In the genomic region with DNA sequence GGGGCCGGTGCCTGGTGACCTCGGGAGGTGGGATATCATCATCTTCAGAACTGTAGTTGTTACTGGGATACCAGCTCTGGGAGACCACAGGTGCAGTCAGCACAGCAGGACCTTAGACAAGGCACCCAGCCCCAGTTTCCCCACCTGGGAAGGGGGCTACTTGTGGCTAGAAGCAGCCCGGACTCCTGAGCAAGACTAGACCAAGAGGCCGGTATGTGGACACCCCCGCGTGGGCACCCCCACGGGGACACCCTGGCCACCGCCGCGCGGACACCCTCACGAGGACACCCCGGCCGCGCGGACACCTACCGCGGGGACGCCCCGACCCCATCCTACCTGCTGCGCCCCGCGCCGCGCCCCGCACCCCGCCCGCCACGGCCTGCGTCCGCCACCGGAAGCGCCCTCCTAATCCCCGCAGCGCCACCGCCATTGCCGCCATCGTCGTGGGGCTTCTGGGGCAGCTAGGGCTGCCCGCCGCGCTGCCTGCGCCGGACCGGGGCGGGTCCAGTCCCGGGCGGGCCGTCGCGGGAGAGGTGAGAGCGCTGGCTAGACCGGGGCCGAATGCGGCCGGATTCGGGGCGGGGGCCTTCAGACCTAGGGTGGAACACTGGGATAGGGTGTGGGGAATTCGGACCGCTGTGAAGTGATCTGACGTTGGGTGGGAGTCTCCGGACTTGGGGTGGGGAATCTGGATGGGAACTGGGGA, we compare ENCODE assay signal across 1 cellular context.
TF ChIP-seq lines count a peak whose summit lies in the region.

TSS of gene COMT (plus strand) at position 408 of the 706 bp plus-strand sequence. CDS start 20,755 bp downstream, outside the sequence.
TSS of gene TXNRD2 (minus strand) at position 454 of the 706 bp plus-strand sequence. CDS start at position 439, 15 bp downstream.

TF ChIP-seq in K562, 482 proteins besides CTCF, POLR2A, EP300 and RAD21 (continued from another document and continues in another):
- TF ChIP-seq RFX5 (IDR thresholded peaks at IDR 0.05; ENCODE audit: low read depth, low read length) (no peak), TCF7 (IDR thresholded peaks at IDR 0.05; ENCODE audit: borderline replicate concordance) (no peak), ZNF592 (IDR thresholded peaks at IDR 0.05) (no peak), FIP1L1 (IDR thresholded peaks at IDR 0.05; ENCODE audit: low read depth, low read length, poor library complexity, severe bottlenecking) (peak; percentile 100), HIVEP1 (CRISPR knock-in tag; IDR thresholded peaks at IDR 0.05) (peak; percentile 78), NR2F6 (CRISPR knock-in tag; IDR thresholded peaks at IDR 0.05) (0 out of 2 replicates have a peak, but pooled peaks have one; percentile 2), GABPA (tag; conservative IDR thresholded peaks at IDR 0.05; ENCODE audit: low read depth) (no peak), NFATC3 (IDR thresholded peaks at IDR 0.05) (no peak), PURB (CRISPR knock-in tag; IDR thresholded peaks at IDR 0.05; ENCODE audit: low read depth) (no peak), ELK1 (CRISPR knock-in tag; IDR thresholded peaks at IDR 0.05) (no peak), MED1 (CRISPR knock-in tag; IDR thresholded peaks at IDR 0.05; ENCODE audit: borderline replicate concordance) (no peak), KLF13 (tag; IDR thresholded peaks at IDR 0.05; ENCODE audit: borderline replicate concordance, low read depth) (peak; percentile 28; the same call in 1 of the 2 replicates), E2F3 (CRISPR knock-in tag; IDR thresholded peaks at IDR 0.05) (peak; percentile 75), FOXJ2 (tag; IDR thresholded peaks at IDR 0.05) (no peak), RFX7 (CRISPR knock-in tag; IDR thresholded peaks at IDR 0.05) (no peak), ZNF766 (CRISPR knock-in tag; conservative IDR thresholded peaks at IDR 0.05) (no peak), ZNF133 (CRISPR knock-in tag; IDR thresholded peaks at IDR 0.05) (no peak), ILF3 (IDR thresholded peaks at IDR 0.05; ENCODE audit: borderline replicate concordance) (no peak)
- TF ChIP-seq, protein P1, sequence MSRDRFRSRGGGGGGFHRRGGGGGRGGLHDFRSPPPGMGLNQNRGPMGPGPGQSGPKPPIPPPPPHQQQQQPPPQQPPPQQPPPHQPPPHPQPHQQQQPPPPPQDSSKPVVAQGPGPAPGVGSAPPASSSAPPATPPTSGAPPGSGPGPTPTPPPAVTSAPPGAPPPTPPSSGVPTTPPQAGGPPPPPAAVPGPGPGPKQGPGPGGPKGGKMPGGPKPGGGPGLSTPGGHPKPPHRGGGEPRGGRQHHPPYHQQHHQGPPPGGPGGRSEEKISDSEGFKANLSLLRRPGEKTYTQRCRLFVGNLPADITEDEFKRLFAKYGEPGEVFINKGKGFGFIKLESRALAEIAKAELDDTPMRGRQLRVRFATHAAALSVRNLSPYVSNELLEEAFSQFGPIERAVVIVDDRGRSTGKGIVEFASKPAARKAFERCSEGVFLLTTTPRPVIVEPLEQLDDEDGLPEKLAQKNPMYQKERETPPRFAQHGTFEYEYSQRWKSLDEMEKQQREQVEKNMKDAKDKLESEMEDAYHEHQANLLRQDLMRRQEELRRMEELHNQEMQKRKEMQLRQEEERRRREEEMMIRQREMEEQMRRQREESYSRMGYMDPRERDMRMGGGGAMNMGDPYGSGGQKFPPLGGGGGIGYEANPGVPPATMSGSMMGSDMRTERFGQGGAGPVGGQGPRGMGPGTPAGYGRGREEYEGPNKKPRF (IDR thresholded peaks at IDR 0.05; ENCODE audit: low read depth, low read length): no peak
- TF ChIP-seq, protein P2, sequence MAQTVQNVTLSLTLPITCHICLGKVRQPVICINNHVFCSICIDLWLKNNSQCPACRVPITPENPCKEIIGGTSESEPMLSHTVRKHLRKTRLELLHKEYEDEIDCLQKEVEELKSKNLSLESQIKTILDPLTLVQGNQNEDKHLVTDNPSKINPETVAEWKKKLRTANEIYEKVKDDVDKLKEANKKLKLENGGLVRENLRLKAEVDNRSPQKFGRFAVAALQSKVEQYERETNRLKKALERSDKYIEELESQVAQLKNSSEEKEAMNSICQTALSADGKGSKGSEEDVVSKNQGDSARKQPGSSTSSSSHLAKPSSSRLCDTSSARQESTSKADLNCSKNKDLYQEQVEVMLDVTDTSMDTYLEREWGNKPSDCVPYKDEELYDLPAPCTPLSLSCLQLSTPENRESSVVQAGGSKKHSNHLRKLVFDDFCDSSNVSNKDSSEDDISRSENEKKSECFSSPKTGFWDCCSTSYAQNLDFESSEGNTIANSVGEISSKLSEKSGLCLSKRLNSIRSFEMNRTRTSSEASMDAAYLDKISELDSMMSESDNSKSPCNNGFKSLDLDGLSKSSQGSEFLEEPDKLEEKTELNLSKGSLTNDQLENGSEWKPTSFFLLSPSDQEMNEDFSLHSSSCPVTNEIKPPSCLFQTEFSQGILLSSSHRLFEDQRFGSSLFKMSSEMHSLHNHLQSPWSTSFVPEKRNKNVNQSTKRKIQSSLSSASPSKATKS (CRISPR knock-in tag; IDR thresholded peaks at IDR 0.05): no peak
- TF ChIP-seq, protein P3, sequence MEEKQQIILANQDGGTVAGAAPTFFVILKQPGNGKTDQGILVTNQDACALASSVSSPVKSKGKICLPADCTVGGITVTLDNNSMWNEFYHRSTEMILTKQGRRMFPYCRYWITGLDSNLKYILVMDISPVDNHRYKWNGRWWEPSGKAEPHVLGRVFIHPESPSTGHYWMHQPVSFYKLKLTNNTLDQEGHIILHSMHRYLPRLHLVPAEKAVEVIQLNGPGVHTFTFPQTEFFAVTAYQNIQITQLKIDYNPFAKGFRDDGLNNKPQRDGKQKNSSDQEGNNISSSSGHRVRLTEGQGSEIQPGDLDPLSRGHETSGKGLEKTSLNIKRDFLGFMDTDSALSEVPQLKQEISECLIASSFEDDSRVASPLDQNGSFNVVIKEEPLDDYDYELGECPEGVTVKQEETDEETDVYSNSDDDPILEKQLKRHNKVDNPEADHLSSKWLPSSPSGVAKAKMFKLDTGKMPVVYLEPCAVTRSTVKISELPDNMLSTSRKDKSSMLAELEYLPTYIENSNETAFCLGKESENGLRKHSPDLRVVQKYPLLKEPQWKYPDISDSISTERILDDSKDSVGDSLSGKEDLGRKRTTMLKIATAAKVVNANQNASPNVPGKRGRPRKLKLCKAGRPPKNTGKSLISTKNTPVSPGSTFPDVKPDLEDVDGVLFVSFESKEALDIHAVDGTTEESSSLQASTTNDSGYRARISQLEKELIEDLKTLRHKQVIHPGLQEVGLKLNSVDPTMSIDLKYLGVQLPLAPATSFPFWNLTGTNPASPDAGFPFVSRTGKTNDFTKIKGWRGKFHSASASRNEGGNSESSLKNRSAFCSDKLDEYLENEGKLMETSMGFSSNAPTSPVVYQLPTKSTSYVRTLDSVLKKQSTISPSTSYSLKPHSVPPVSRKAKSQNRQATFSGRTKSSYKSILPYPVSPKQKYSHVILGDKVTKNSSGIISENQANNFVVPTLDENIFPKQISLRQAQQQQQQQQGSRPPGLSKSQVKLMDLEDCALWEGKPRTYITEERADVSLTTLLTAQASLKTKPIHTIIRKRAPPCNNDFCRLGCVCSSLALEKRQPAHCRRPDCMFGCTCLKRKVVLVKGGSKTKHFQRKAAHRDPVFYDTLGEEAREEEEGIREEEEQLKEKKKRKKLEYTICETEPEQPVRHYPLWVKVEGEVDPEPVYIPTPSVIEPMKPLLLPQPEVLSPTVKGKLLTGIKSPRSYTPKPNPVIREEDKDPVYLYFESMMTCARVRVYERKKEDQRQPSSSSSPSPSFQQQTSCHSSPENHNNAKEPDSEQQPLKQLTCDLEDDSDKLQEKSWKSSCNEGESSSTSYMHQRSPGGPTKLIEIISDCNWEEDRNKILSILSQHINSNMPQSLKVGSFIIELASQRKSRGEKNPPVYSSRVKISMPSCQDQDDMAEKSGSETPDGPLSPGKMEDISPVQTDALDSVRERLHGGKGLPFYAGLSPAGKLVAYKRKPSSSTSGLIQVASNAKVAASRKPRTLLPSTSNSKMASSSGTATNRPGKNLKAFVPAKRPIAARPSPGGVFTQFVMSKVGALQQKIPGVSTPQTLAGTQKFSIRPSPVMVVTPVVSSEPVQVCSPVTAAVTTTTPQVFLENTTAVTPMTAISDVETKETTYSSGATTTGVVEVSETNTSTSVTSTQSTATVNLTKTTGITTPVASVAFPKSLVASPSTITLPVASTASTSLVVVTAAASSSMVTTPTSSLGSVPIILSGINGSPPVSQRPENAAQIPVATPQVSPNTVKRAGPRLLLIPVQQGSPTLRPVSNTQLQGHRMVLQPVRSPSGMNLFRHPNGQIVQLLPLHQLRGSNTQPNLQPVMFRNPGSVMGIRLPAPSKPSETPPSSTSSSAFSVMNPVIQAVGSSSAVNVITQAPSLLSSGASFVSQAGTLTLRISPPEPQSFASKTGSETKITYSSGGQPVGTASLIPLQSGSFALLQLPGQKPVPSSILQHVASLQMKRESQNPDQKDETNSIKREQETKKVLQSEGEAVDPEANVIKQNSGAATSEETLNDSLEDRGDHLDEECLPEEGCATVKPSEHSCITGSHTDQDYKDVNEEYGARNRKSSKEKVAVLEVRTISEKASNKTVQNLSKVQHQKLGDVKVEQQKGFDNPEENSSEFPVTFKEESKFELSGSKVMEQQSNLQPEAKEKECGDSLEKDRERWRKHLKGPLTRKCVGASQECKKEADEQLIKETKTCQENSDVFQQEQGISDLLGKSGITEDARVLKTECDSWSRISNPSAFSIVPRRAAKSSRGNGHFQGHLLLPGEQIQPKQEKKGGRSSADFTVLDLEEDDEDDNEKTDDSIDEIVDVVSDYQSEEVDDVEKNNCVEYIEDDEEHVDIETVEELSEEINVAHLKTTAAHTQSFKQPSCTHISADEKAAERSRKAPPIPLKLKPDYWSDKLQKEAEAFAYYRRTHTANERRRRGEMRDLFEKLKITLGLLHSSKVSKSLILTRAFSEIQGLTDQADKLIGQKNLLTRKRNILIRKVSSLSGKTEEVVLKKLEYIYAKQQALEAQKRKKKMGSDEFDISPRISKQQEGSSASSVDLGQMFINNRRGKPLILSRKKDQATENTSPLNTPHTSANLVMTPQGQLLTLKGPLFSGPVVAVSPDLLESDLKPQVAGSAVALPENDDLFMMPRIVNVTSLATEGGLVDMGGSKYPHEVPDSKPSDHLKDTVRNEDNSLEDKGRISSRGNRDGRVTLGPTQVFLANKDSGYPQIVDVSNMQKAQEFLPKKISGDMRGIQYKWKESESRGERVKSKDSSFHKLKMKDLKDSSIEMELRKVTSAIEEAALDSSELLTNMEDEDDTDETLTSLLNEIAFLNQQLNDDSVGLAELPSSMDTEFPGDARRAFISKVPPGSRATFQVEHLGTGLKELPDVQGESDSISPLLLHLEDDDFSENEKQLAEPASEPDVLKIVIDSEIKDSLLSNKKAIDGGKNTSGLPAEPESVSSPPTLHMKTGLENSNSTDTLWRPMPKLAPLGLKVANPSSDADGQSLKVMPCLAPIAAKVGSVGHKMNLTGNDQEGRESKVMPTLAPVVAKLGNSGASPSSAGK (IDR thresholded peaks at IDR 0.05): no peak
- TF ChIP-seq, protein P4, sequence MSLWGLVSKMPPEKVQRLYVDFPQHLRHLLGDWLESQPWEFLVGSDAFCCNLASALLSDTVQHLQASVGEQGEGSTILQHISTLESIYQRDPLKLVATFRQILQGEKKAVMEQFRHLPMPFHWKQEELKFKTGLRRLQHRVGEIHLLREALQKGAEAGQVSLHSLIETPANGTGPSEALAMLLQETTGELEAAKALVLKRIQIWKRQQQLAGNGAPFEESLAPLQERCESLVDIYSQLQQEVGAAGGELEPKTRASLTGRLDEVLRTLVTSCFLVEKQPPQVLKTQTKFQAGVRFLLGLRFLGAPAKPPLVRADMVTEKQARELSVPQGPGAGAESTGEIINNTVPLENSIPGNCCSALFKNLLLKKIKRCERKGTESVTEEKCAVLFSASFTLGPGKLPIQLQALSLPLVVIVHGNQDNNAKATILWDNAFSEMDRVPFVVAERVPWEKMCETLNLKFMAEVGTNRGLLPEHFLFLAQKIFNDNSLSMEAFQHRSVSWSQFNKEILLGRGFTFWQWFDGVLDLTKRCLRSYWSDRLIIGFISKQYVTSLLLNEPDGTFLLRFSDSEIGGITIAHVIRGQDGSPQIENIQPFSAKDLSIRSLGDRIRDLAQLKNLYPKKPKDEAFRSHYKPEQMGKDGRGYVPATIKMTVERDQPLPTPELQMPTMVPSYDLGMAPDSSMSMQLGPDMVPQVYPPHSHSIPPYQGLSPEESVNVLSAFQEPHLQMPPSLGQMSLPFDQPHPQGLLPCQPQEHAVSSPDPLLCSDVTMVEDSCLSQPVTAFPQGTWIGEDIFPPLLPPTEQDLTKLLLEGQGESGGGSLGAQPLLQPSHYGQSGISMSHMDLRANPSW (CRISPR knock-in tag; IDR thresholded peaks at IDR 0.05): no peak
